Comparison of ENCODE assay signal across 16 cellular contexts in genomic region chr12:44154128-44154527, GRCh38.
A peak's percentile ranks its signal among the peaks of the same experiment; 100 is the strongest.
DNase-seq lines count a peak whose midpoint lies in the region; ATAC-seq and TF ChIP-seq lines count a peak whose summit lies in the region.
"Had no signal": no experiment of that assay in that cellular context is flagged by ENCODE, and none has a peak within 500 bp of the region (broad histone marks: within the 10 kb centered on the region; RNA-seq: fewer than 3 reads in every experiment).

No MANE protein-coding gene starts in this region.

- 34 to 37% (median 35%) methylated on average over 5 of the region's 5 CpGs for WGBS in heart left ventricle, 4 donors

- H3K27me3 ChIP-seq in heart left ventricle (no peaks in the 10 kb centered on the region), right atrium auricular region (no peaks in the 10 kb centered on the region), kidney epithelial cell (ENCODE audit: control insufficient read depth, insufficient read depth, low read length) (no peaks in the 10 kb centered on the region), Peyer's patch (no peaks in the 10 kb centered on the region)
- H3K27me3 ChIP-seq: body of pancreas, pancreas, suprapubic skin had no signal

- DNase-seq in heart left ventricle (no peak), right atrium auricular region (ENCODE audit: low spot score) (no peak), coronary artery (ENCODE audit: low spot score) (no peak), kidney epithelial cell (ENCODE audit: low read depth) (peak; percentile 2), Peyer's patch (no peak), CD1c-positive myeloid dendritic cell (ENCODE audit: extremely low spot score) (no peak), NOMO-1 treated with dmso at 0.1 percent for 144 hours (lab: John Stamatoyannopoulos, UW; ENCODE audit: unreplicated experiment) (no peak)
- no peak for DNase-seq in activated T-cell treated with anti-CD3 and anti-CD28 coated beads, Interleukin-2, amount 50 U/mL, for 48 hours
- DNase-seq: activated CD8-positive, alpha-beta memory T cell treated with anti-CD3 and anti-CD28 coated beads, Interleukin-2, amount 10 ng/mL, durations not matched to agents 7 days and 5 days; activated naive CD4-positive, alpha-beta T cell; body of pancreas; effector CD8-positive, alpha-beta T cell; Karpas-422; NCI-H1930; pancreas had no signal

- TF ChIP-seq CTCF in heart left ventricle (IDR thresholded peaks at IDR 0.05) (no peak), right atrium auricular region (IDR thresholded peaks at IDR 0.05) (no peak), coronary artery (IDR thresholded peaks at IDR 0.05) (no peak), kidney epithelial cell (IDR thresholded peaks at IDR 0.05; ENCODE audit: insufficient read depth, low read length, poor library complexity, severe bottlenecking) (no peak), Peyer's patch (IDR thresholded peaks at IDR 0.05) (no peak)

- intact Hi-C loops in heart left ventricle (cut with DNase I) = no loop called here

- ATAC-seq in heart left ventricle = peak in 3 of 4 donors; percentile 59 to 78 (median 73)
- ATAC-seq: activated CD8-positive, alpha-beta memory T cell treated with anti-CD3 and anti-CD28 coated beads, Interleukin-2, amount 10 ng/mL, durations not matched to agents 7 days and 5 days; body of pancreas; pancreas had no signal

- H3K36me3 ChIP-seq in heart left ventricle = no peaks in the 10 kb centered on the region
- H3K36me3 ChIP-seq in right atrium auricular region = no peaks in the 10 kb centered on the region
- no peaks in the 10 kb centered on the region for H3K36me3 ChIP-seq in kidney epithelial cell (ENCODE audit: control insufficient read depth, insufficient read depth, low read length)
- no peaks in the 10 kb centered on the region for H3K36me3 ChIP-seq in Peyer's patch
- H3K36me3 ChIP-seq: pancreas, suprapubic skin had no signal

- H3K9me3 ChIP-seq in heart left ventricle = no peaks in the 10 kb centered on the region
- H3K9me3 ChIP-seq in right atrium auricular region = no peaks in the 10 kb centered on the region
- no peaks in the 10 kb centered on the region for H3K9me3 ChIP-seq in Peyer's patch
- H3K9me3 ChIP-seq: body of pancreas, pancreas, suprapubic skin had no signal

- H3K4me3 ChIP-seq in heart left ventricle = peak overlapping the region in 6 of 12 donors; percentile 1 to 40 (median 20)
- peak overlapping the region in 1 of 2 donors; percentile 17 for H3K4me3 ChIP-seq in right atrium auricular region
- H3K4me3 ChIP-seq in coronary artery = peak overlapping the region; percentile 12
- H3K4me3 ChIP-seq in kidney epithelial cell (ENCODE audit: low read depth, low read length) = no peak overlapping the region
- H3K4me3 ChIP-seq in Peyer's patch = no peak overlapping the region
- H3K4me3 ChIP-seq: body of pancreas, pancreas, suprapubic skin had no signal

- H3K27ac ChIP-seq in heart left ventricle (no peak overlapping the region), right atrium auricular region (no peak overlapping the region), coronary artery (no peak overlapping the region), Peyer's patch (no peak overlapping the region)
- H3K27ac ChIP-seq: body of pancreas, pancreas, suprapubic skin had no signal

- H3K4me1 ChIP-seq in heart left ventricle (peaks cover 0 to 35% (median 9%) of the 10 kb centered on the region in 12 donors), right atrium auricular region (peaks cover 0 to 10% of the 10 kb centered on the region in 2 donors), Peyer's patch (no peaks in the 10 kb centered on the region)
- H3K4me1 ChIP-seq: body of pancreas, pancreas, suprapubic skin had no signal

- TF ChIP-seq POLR2A in heart left ventricle (IDR thresholded peaks at IDR 0.05) (no peak), Peyer's patch (IDR thresholded peaks at IDR 0.05) (no peak)
